ENCODE assay signal across 2 cellular contexts in the genomic region with DNA sequence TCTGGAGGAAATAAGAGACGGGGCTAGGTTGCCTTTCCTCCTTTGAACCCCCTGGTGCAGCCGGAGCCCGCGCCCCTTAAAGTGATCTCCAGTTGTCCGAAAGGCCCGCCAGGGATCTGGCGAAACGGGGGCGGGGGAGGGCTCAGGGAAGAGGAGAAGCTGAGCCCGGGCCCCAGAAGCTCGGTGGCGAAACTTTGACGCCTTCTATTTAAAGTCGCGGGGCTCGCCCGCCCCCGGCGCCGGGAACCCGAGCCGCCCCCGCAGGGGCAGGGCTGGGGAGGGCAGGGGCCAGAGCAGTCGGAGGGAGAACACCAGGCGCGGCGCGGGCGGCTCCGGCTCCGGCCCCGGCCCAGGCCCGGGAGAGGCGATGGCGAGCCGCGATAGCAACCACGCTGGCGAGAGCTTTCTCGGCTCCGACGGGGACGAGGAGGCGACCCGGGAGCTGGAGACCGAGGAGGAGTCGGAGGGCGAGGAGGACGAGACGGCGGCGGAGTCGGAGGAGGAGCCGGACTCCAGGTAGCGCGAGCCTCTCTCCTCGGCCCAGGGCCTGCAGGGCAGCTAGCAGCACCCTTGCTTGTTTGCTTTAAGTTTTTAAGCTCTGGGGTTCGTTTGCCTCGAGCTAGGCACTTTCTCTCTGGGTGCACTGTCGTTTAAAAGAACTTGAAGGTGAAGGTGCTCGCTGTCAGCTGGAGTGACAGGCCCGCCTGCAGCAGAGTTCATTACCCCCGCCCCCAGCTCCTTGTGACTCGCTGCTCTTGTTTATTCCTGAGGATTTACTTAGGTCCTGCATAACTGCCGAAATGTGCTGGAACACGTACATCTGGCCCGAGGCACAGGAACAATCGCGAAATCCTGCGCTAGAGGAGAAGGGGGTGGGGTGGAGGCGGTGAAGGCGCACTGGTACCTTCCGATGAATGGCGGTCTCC.
TF ChIP-seq lines count a peak whose summit lies in the region.

A gene (plus strand): TSS at position 296 of the 926 bp plus-strand sequence. CDS start 72 bp downstream, at position 368.

TF ChIP-seq in endothelial cell of umbilical vein, 7 proteins besides CTCF, POLR2A, EP300 and RAD21:
- TF ChIP-seq, protein P1, sequence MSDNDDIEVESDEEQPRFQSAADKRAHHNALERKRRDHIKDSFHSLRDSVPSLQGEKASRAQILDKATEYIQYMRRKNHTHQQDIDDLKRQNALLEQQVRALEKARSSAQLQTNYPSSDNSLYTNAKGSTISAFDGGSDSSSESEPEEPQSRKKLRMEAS (IDR thresholded peaks at IDR 0.05; ENCODE audit: insufficient read depth, insufficient read length), result no peak
- TF ChIP-seq GATA2 (IDR thresholded peaks at IDR 0.05; ENCODE audit: insufficient read depth, insufficient read length, low read depth, low read length), result no peak
- no peak for TF ChIP-seq JUN (IDR thresholded peaks at IDR 0.05; ENCODE audit: borderline replicate concordance, insufficient read depth, insufficient read length, low read depth)

TF ChIP-seq in HepG2, 621 proteins besides CTCF, POLR2A, EP300 and RAD21:
- 0 out of 2 replicates have a peak, but pooled peaks have one; percentile 30 for TF ChIP-seq ARNT2 (CRISPR knock-in tag; IDR thresholded peaks at IDR 0.05; ENCODE audit: low read depth)
- no peak for TF ChIP-seq MBNL3 (CRISPR knock-in tag; conservative IDR thresholded peaks at IDR 0.05)
- peak; percentile 14; the same call in 1 of the 2 replicates for TF ChIP-seq POLR2G (IDR thresholded peaks at IDR 0.05; ENCODE audit: low read depth, low read length)
- TF ChIP-seq, protein P2, sequence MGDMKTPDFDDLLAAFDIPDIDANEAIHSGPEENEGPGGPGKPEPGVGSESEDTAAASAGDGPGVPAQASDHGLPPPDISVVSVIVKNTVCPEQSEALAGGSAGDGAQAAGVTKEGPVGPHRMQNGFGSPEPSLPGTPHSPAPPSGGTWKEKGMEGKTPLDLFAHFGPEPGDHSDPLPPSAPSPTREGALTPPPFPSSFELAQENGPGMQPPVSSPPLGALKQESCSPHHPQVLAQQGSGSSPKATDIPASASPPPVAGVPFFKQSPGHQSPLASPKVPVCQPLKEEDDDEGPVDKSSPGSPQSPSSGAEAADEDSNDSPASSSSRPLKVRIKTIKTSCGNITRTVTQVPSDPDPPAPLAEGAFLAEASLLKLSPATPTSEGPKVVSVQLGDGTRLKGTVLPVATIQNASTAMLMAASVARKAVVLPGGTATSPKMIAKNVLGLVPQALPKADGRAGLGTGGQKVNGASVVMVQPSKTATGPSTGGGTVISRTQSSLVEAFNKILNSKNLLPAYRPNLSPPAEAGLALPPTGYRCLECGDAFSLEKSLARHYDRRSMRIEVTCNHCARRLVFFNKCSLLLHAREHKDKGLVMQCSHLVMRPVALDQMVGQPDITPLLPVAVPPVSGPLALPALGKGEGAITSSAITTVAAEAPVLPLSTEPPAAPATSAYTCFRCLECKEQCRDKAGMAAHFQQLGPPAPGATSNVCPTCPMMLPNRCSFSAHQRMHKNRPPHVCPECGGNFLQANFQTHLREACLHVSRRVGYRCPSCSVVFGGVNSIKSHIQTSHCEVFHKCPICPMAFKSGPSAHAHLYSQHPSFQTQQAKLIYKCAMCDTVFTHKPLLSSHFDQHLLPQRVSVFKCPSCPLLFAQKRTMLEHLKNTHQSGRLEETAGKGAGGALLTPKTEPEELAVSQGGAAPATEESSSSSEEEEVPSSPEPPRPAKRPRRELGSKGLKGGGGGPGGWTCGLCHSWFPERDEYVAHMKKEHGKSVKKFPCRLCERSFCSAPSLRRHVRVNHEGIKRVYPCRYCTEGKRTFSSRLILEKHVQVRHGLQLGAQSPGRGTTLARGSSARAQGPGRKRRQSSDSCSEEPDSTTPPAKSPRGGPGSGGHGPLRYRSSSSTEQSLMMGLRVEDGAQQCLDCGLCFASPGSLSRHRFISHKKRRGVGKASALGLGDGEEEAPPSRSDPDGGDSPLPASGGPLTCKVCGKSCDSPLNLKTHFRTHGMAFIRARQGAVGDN (CRISPR knock-in tag; IDR thresholded peaks at IDR 0.05), result peak; percentile 69
- no peak for TF ChIP-seq NFYB (CRISPR knock-in tag; IDR thresholded peaks at IDR 0.05)
- TF ChIP-seq PAF1 (CRISPR knock-in tag; IDR thresholded peaks at IDR 0.05), result no peak
- TF ChIP-seq, protein P3, sequence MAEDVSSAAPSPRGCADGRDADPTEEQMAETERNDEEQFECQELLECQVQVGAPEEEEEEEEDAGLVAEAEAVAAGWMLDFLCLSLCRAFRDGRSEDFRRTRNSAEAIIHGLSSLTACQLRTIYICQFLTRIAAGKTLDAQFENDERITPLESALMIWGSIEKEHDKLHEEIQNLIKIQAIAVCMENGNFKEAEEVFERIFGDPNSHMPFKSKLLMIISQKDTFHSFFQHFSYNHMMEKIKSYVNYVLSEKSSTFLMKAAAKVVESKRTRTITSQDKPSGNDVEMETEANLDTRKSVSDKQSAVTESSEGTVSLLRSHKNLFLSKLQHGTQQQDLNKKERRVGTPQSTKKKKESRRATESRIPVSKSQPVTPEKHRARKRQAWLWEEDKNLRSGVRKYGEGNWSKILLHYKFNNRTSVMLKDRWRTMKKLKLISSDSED (CRISPR knock-in tag; IDR thresholded peaks at IDR 0.05), result no peak
- TF ChIP-seq ZNF263 (CRISPR knock-in tag; IDR thresholded peaks at IDR 0.05), result peak; percentile 59
- no peak for TF ChIP-seq STAG1 (CRISPR knock-in tag; IDR thresholded peaks at IDR 0.05)
- TF ChIP-seq NCOA5 (CRISPR knock-in tag; IDR thresholded peaks at IDR 0.05), result no peak
- TF ChIP-seq ZSCAN25 (CRISPR knock-in tag; IDR thresholded peaks at IDR 0.05), result peak; percentile 57; the same call in 1 of the 2 replicates
- TF ChIP-seq, protein P4, sequence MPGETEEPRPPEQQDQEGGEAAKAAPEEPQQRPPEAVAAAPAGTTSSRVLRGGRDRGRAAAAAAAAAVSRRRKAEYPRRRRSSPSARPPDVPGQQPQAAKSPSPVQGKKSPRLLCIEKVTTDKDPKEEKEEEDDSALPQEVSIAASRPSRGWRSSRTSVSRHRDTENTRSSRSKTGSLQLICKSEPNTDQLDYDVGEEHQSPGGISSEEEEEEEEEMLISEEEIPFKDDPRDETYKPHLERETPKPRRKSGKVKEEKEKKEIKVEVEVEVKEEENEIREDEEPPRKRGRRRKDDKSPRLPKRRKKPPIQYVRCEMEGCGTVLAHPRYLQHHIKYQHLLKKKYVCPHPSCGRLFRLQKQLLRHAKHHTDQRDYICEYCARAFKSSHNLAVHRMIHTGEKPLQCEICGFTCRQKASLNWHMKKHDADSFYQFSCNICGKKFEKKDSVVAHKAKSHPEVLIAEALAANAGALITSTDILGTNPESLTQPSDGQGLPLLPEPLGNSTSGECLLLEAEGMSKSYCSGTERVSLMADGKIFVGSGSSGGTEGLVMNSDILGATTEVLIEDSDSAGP (CRISPR knock-in tag; IDR thresholded peaks at IDR 0.05; ENCODE audit: borderline replicate concordance), result peak; percentile 54; the same call in 1 of the 2 replicates
- peak; percentile 87 for TF ChIP-seq AGO2 (optimal IDR thresholded peaks at IDR 0.05; ENCODE audit: low read depth, low read length)
- TF ChIP-seq, protein P5, sequence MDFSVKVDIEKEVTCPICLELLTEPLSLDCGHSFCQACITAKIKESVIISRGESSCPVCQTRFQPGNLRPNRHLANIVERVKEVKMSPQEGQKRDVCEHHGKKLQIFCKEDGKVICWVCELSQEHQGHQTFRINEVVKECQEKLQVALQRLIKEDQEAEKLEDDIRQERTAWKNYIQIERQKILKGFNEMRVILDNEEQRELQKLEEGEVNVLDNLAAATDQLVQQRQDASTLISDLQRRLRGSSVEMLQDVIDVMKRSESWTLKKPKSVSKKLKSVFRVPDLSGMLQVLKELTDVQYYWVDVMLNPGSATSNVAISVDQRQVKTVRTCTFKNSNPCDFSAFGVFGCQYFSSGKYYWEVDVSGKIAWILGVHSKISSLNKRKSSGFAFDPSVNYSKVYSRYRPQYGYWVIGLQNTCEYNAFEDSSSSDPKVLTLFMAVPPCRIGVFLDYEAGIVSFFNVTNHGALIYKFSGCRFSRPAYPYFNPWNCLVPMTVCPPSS (IDR thresholded peaks at IDR 0.05), result no peak
- TF ChIP-seq ZNF333 (CRISPR knock-in tag; IDR thresholded peaks at IDR 0.05; ENCODE audit: borderline replicate concordance), result no peak
- TF ChIP-seq, protein P6, sequence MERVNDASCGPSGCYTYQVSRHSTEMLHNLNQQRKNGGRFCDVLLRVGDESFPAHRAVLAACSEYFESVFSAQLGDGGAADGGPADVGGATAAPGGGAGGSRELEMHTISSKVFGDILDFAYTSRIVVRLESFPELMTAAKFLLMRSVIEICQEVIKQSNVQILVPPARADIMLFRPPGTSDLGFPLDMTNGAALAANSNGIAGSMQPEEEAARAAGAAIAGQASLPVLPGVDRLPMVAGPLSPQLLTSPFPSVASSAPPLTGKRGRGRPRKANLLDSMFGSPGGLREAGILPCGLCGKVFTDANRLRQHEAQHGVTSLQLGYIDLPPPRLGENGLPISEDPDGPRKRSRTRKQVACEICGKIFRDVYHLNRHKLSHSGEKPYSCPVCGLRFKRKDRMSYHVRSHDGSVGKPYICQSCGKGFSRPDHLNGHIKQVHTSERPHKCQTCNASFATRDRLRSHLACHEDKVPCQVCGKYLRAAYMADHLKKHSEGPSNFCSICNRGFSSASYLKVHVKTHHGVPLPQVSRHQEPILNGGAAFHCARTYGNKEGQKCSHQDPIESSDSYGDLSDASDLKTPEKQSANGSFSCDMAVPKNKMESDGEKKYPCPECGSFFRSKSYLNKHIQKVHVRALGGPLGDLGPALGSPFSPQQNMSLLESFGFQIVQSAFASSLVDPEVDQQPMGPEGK (CRISPR knock-in tag; IDR thresholded peaks at IDR 0.05), result peak; percentile 60
